In the genomic region with DNA sequence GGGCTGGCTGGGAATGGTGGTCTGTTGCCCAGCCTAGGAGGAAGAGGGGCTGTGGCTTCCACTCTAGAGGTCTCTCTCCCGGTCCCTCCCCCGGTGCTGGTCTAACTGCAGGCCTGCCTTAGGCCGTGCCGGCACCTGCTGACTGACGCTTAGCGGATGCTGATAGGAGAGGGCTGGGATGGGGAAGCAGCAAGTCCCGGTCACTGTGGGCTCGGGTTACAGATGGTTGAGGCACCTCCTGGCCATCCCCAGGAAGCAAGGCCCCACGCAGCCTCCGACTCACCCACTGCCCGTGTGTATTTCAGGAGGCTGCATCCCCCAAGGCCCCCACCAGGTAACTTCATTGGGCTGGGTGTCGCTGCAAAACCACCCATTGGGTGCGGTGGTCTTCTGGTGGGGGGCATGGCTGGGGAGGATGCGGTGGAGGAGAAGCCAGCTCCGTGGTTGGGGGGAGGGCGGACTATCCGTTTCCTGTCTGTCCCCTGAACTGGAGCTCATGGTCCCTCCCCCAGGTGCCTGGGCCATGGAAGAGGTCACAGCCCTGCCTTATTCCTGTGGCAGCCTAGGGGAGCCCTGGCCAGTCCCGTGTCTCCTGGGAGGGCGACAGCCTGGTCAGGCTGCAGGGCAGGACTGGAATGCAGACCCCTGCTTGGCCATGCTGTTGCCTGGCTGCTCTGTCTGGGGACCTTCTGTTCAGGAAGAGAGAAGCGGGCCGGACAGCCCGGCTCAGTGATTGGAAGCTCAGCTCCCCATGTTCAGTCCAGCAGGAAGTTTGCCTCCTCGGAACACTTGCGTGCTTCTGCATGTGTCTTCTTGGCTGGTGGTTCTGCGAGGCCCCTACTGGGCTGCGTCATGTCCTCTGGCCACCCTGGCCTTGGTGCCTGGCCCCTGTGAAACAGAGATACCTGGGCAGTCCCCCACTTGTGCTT, we compare ENCODE assay signal across 9 cellular contexts.
A peak's percentile ranks its signal among the peaks of the same experiment; 100 is the strongest.
DNase-seq lines count a peak whose midpoint lies in the region; ATAC-seq and TF ChIP-seq lines count a peak whose summit lies in the region.
"Had no signal": no experiment of that assay in that cellular context is flagged by ENCODE, and none has a peak within 500 bp of the region (broad histone marks: within the 10 kb centered on the region; RNA-seq: fewer than 3 reads in every experiment).

No MANE protein-coding gene starts in this region.

- H3K4me2 ChIP-seq in skeletal muscle satellite cell (ENCODE audit: low read length): peak overlapping the region; percentile 68

- H3K9me3 Mint-ChIP-seq in T-helper 1 cell treated with Interleukin-12 subunit alpha and Interleukin-12 subunit beta and Interleukin-4 antibody, amounts not matched to agents 30 μg/mL and 1 μg/mL, for 36 hours: no peaks in the 10 kb centered on the region
- H3K9me3 Mint-ChIP-seq in endodermal cell: no peaks in the 10 kb centered on the region

- peaks cover 18% of the 10 kb centered on the region for H3K36me3 Mint-ChIP-seq in T-helper 1 cell treated with Interleukin-12 subunit alpha and Interleukin-12 subunit beta and Interleukin-4 antibody, amounts not matched to agents 30 μg/mL and 1 μg/mL, for 36 hours (ENCODE audit: low read depth)
- no peaks in the 10 kb centered on the region for H3K36me3 Mint-ChIP-seq in endodermal cell (ENCODE audit: low read depth)

- peaks cover 43% of the 10 kb centered on the region for H3K4me1 Mint-ChIP-seq in T-helper 1 cell treated with Interleukin-12 subunit alpha and Interleukin-12 subunit beta and Interleukin-4 antibody, amounts not matched to agents 30 μg/mL and 1 μg/mL, for 36 hours (ENCODE audit: low read depth)
- H3K4me1 Mint-ChIP-seq in endodermal cell: peaks cover 40% of the 10 kb centered on the region

- H3K27me3 Mint-ChIP-seq in T-helper 1 cell treated with Interleukin-12 subunit alpha and Interleukin-12 subunit beta and Interleukin-4 antibody, amounts not matched to agents 30 μg/mL and 1 μg/mL, for 36 hours (ENCODE audit: low read depth): no peaks in the 10 kb centered on the region
- H3K27me3 Mint-ChIP-seq in endodermal cell (ENCODE audit: insufficient read depth): no peaks in the 10 kb centered on the region

- H3K36me3 ChIP-seq in endodermal cell (ENCODE audit: control insufficient read depth, insufficient read depth, low read length) (peaks cover 9% of the 10 kb centered on the region), skeletal muscle satellite cell (ENCODE audit: insufficient read depth, low read length) (peaks cover 51% of the 10 kb centered on the region)

- WGBS in endodermal cell (ENCODE audit: insufficient coverage in 1 of 2, insufficient read length in 1 of 2), 2 experiments: 66 to 79% methylated on average over 16 to 26 of the region's 26 CpGs

- H3K4me3 ChIP-seq in endodermal cell (ENCODE audit: low read length): no peak overlapping the region
- no peak overlapping the region for H3K4me3 ChIP-seq in skeletal muscle satellite cell (ENCODE audit: low read length)

- POLR2A ChIA-PET in GM10248 (lab: Yijun Ruan, JAX): no interaction called here

- H3K9ac ChIP-seq in endodermal cell (ENCODE audit: extremely low read depth, low read length, poor library complexity, severe bottlenecking) (no peak overlapping the region), skeletal muscle satellite cell (ENCODE audit: low read depth, low read length) (peak overlapping the region; percentile 56)

- DNase-seq in T-helper 1 cell (no peak), NCI-H748 (lab: John Stamatoyannopoulos, UW; ENCODE audit: unreplicated experiment) (peak; percentile 64), endodermal cell (peak; percentile 96), GM10248 (ENCODE audit: extremely low spot score) (no peak)
- no peak for DNase-seq in stimulated activated CD4-positive, alpha-beta T cell treated with anti-CD3 and anti-CD28 coated beads, Interleukin-15, amount 100 ng/mL, for 24 hours
- DNase-seq: Karpas-422 had no signal

- no peak for ATAC-seq in HG03097 (IDR thresholded peaks at IDR 0.05; ENCODE audit: low FRiP score, unreplicated experiment)

- TF ChIP-seq CTCF in endodermal cell (conservative IDR thresholded peaks at IDR 0.05) (no peak), GM10248 (IDR thresholded peaks at IDR 0.05; ENCODE audit: control extremely low read depth, extremely low read depth, low read depth, missing control alignments) (no peak)

- H3K27ac Mint-ChIP-seq in T-helper 1 cell treated with Interleukin-12 subunit alpha and Interleukin-12 subunit beta and Interleukin-4 antibody, amounts not matched to agents 30 μg/mL and 1 μg/mL, for 36 hours: peak overlapping the region; percentile 20
- H3K27ac Mint-ChIP-seq in endodermal cell: peak overlapping the region; percentile 94

- H3K4me1 ChIP-seq in endodermal cell (ENCODE audit: control insufficient read depth, insufficient read depth, low read length) (peaks cover 35% of the 10 kb centered on the region), skeletal muscle satellite cell (ENCODE audit: control insufficient read depth, insufficient read depth, low read length) (peaks cover 61% of the 10 kb centered on the region)

- H3K4me3 Mint-ChIP-seq in T-helper 1 cell treated with Interleukin-12 subunit alpha and Interleukin-12 subunit beta and Interleukin-4 antibody, amounts not matched to agents 30 μg/mL and 1 μg/mL, for 36 hours: peak overlapping the region; percentile 14
- H3K4me3 Mint-ChIP-seq in endodermal cell: no peak overlapping the region

- H3K27ac ChIP-seq in endodermal cell (ENCODE audit: low read depth, low read length): no peak overlapping the region

- H3K9me3 ChIP-seq in endodermal cell (ENCODE audit: control insufficient read depth, low read length): no peaks in the 10 kb centered on the region
- H3K9me3 ChIP-seq in skeletal muscle satellite cell (replicated peaks; ENCODE audit: low read length): no peaks in the 10 kb centered on the region

- CTCF ChIA-PET in GM10248 (lab: Yijun Ruan, JAX): interaction anchor here (0.9 to 14.4 kb wide), 7 partner anchors 7 to 89 kb away, joined by 3 to 175 read pairs (median 14); no protein-coding TSS in a partner anchor

- H3K27me3 ChIP-seq in endodermal cell (ENCODE audit: control insufficient read depth, insufficient read depth, low read length, poor library complexity, severe bottlenecking) (no peaks in the 10 kb centered on the region), skeletal muscle satellite cell (ENCODE audit: control insufficient read depth, insufficient read depth, low read length) (no peaks in the 10 kb centered on the region)

Comparison
In these comparisons a context has a peak if more than half of its experiments do, and no peak if none do; other contexts are left out.
1. DNase-seq: peak in NCI-H748 (single experiment) and endodermal cell (single experiment); none in T-helper 1 cell (0 of 5), GM10248 (single experiment) and stimulated activated CD4-positive, alpha-beta T cell treated with anti-CD3 and anti-CD28 coated beads, Interleukin-15, amount 100 ng/mL, for 24 hours (single experiment).